Comparison of ENCODE assay signal across 1 cellular context in the genomic region with DNA sequence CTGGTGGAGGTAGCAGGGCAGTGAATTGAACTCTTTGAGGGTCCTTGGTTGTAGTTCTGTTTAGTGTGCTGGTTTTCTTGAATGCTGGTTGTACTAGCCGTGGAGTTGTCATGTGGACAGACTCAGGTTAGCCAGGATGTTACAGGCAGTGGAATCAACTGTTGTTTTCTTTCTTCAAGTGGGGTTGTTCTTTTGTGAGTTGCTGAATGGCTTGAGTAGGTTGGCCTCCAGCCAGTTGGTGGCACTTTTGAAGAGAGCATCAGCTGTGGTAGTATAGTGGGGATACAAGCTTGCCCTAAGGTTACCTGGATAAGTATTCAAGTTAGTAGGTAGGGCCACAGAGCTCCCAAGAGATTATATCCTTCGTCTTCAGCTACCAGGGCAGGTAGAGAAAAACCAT.
TF ChIP-seq lines count a peak whose summit lies in the region.

No MANE protein-coding gene starts in this region.

TF ChIP-seq in GM23338, 12 proteins besides CTCF, POLR2A, EP300 and RAD21:
- TF ChIP-seq, protein P1, sequence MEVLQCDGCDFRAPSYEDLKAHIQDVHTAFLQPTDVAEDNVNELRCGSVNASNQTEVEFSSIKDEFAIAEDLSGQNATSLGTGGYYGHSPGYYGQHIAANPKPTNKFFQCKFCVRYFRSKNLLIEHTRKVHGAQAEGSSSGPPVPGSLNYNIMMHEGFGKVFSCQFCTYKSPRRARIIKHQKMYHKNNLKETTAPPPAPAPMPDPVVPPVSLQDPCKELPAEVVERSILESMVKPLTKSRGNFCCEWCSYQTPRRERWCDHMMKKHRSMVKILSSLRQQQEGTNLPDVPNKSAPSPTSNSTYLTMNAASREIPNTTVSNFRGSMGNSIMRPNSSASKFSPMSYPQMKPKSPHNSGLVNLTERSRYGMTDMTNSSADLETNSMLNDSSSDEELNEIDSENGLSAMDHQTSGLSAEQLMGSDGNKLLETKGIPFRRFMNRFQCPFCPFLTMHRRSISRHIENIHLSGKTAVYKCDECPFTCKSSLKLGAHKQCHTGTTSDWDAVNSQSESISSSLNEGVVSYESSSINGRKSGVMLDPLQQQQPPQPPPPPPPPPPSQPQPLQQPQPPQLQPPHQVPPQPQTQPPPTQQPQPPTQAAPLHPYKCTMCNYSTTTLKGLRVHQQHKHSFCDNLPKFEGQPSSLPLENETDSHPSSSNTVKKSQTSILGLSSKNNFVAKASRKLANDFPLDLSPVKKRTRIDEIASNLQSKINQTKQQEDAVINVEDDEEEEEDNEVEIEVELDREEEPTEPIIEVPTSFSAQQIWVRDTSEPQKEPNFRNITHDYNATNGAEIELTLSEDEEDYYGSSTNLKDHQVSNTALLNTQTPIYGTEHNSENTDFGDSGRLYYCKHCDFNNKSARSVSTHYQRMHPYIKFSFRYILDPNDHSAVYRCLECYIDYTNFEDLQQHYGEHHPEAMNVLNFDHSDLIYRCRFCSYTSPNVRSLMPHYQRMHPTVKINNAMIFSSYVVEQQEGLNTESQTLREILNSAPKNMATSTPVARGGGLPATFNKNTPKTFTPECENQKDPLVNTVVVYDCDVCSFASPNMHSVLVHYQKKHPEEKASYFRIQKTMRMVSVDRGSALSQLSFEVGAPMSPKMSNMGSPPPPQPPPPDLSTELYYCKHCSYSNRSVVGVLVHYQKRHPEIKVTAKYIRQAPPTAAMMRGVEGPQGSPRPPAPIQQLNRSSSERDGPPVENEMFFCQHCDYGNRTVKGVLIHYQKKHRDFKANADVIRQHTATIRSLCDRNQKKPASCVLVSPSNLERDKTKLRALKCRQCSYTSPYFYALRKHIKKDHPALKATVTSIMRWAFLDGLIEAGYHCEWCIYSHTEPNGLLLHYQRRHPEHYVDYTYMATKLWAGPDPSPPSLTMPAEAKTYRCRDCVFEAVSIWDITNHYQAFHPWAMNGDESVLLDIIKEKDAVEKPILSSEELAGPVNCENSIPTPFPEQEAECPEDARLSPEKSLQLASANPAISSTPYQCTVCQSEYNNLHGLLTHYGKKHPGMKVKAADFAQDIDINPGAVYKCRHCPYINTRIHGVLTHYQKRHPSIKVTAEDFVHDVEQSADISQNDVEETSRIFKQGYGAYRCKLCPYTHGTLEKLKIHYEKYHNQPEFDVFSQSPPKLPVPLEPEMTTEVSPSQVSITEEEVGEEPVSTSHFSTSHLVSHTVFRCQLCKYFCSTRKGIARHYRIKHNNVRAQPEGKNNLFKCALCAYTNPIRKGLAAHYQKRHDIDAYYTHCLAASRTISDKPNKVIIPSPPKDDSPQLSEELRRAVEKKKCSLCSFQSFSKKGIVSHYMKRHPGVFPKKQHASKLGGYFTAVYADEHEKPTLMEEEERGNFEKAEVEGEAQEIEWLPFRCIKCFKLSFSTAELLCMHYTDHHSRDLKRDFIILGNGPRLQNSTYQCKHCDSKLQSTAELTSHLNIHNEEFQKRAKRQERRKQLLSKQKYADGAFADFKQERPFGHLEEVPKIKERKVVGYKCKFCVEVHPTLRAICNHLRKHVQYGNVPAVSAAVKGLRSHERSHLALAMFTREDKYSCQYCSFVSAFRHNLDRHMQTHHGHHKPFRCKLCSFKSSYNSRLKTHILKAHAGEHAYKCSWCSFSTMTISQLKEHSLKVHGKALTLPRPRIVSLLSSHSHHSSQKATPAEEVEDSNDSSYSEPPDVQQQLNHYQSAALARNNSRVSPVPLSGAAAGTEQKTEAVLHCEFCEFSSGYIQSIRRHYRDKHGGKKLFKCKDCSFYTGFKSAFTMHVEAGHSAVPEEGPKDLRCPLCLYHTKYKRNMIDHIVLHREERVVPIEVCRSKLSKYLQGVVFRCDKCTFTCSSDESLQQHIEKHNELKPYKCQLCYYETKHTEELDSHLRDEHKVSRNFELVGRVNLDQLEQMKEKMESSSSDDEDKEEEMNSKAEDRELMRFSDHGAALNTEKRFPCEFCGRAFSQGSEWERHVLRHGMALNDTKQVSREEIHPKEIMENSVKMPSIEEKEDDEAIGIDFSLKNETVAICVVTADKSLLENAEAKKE (CRISPR knock-in tag; IDR thresholded peaks at IDR 0.05), result no peak
- TF ChIP-seq, protein P2, sequence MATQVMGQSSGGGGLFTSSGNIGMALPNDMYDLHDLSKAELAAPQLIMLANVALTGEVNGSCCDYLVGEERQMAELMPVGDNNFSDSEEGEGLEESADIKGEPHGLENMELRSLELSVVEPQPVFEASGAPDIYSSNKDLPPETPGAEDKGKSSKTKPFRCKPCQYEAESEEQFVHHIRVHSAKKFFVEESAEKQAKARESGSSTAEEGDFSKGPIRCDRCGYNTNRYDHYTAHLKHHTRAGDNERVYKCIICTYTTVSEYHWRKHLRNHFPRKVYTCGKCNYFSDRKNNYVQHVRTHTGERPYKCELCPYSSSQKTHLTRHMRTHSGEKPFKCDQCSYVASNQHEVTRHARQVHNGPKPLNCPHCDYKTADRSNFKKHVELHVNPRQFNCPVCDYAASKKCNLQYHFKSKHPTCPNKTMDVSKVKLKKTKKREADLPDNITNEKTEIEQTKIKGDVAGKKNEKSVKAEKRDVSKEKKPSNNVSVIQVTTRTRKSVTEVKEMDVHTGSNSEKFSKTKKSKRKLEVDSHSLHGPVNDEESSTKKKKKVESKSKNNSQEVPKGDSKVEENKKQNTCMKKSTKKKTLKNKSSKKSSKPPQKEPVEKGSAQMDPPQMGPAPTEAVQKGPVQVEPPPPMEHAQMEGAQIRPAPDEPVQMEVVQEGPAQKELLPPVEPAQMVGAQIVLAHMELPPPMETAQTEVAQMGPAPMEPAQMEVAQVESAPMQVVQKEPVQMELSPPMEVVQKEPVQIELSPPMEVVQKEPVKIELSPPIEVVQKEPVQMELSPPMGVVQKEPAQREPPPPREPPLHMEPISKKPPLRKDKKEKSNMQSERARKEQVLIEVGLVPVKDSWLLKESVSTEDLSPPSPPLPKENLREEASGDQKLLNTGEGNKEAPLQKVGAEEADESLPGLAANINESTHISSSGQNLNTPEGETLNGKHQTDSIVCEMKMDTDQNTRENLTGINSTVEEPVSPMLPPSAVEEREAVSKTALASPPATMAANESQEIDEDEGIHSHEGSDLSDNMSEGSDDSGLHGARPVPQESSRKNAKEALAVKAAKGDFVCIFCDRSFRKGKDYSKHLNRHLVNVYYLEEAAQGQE (IDR thresholded peaks at IDR 0.05; ENCODE audit: unreplicated experiment), result no peak
- TF ChIP-seq EZH2phosphoT487 (IDR thresholded peaks at IDR 0.05; ENCODE audit: unreplicated experiment), result no peak
- no peak for TF ChIP-seq POLR2AphosphoS5 (IDR thresholded peaks at IDR 0.05; ENCODE audit: low read depth)
- no peak for TF ChIP-seq ETS1 (IDR thresholded peaks at IDR 0.05)
- TF ChIP-seq EZH2 (IDR thresholded peaks at IDR 0.05; ENCODE audit: low read depth, unreplicated experiment), result no peak
- no peak for TF ChIP-seq JUNB (IDR thresholded peaks at IDR 0.05; ENCODE audit: unreplicated experiment)
- TF ChIP-seq STAT1 (IDR thresholded peaks at IDR 0.05; ENCODE audit: unreplicated experiment), result no peak
- TF ChIP-seq NANOG (IDR thresholded peaks at IDR 0.05; ENCODE audit: borderline replicate concordance), result no peak
- TF ChIP-seq ZNF114 (CRISPR knock-in tag; IDR thresholded peaks at IDR 0.05), result no peak
- TF ChIP-seq ZNF331 (CRISPR knock-in tag; IDR thresholded peaks at IDR 0.05; ENCODE audit: low read depth), result no peak
- no peak for TF ChIP-seq CREB1 (CRISPR knock-in tag; IDR thresholded peaks at IDR 0.05; ENCODE audit: low read depth)
